Comparison of ENCODE assay signal across 8 cellular contexts in genomic region chr20:31502884-31503673, GRCh38. TPM values are rescaled to one million over a fixed set of nuclear protein-coding genes. Genes with fewer than 3 reads are reported as not detected.
A peak's percentile ranks its signal among the peaks of the same experiment; 100 is the strongest.
DNase-seq lines count a peak whose midpoint lies in the region; ATAC-seq and TF ChIP-seq lines count a peak whose summit lies in the region.
"Not testable (repeated sequence)": the region's sequence is repeated elsewhere in the genome, so short reads cannot be mapped to it uniquely, and the experiment has no call there.

No MANE protein-coding gene starts in this region.

- TF ChIP-seq EP300 in gastroesophageal sphincter (IDR thresholded peaks at IDR 0.05), result not testable (repeated sequence)

- not testable (repeated sequence) for H3K27ac ChIP-seq in SJSA1; gastroesophageal sphincter; osteoblast (ENCODE audit: low read depth, low read length); thoracic aorta

- ATAC-seq in gastroesophageal sphincter (peak; percentile 94), thoracic aorta (ENCODE audit: insufficient number of reproducible peaks, low FRiP score, low read depth) (peak; percentile 91)

- peak overlapping the region; percentile 11 for H2AFZ ChIP-seq in osteoblast (ENCODE audit: low read length)

- not testable (repeated sequence) for H3K4me3 ChIP-seq in HAP-1; MG63; SJSA1; gastroesophageal sphincter; osteoblast (ENCODE audit: insufficient read depth, low read length); thoracic aorta

- H3K36me3 ChIP-seq in HAP-1 (replicated peaks); MG63; SJSA1; gastroesophageal sphincter; osteoblast (ENCODE audit: insufficient read depth, low read length); thoracic aorta: not testable (repeated sequence)

- peak; percentile 54 for DNase-seq in GM04504 (ENCODE audit: low read depth)
- DNase-seq in HAP-1 (ENCODE audit: low spot score in 2 of 2), result peak; percentile 73 to 92
- DNase-seq in MG63, result peak; percentile 74
- peak; percentile 61 to 85 for DNase-seq in SJSA1 (ENCODE audit: low read depth in 1 of 2, low spot score in 2 of 2)
- DNase-seq in activated effector memory CD4-positive, alpha-beta T cell treated with anti-CD3 and anti-CD28 coated beads, Interleukin-2, amount 50 U/mL, for 16 hours, result peak; percentile 90
- peak; percentile 91 for DNase-seq in osteoblast (ENCODE audit: insufficient read length, low spot score, missing footprints)
- DNase-seq in thoracic aorta (ENCODE audit: low spot score), result peak; percentile 79

- not testable (repeated sequence) for H3K4me2 ChIP-seq in osteoblast (ENCODE audit: insufficient read depth, low read length)

- not testable (repeated sequence) for H3K9me3 ChIP-seq in HAP-1; MG63; SJSA1 (replicated peaks); gastroesophageal sphincter; osteoblast (ENCODE audit: low read depth, low read length); thoracic aorta

- H3K79me2 ChIP-seq in osteoblast (ENCODE audit: insufficient read depth, low read length), result not testable (repeated sequence)

- H4K20me1 ChIP-seq in osteoblast (ENCODE audit: insufficient read depth, low read length), result not testable (repeated sequence)

- 84 to 86% methylated on average over 4 of the region's 20 CpGs for WGBS in gastroesophageal sphincter (ENCODE audit: low coverage in 1 of 2), 2 donors

- not testable (repeated sequence) for H3K4me1 ChIP-seq in HAP-1; SJSA1 (replicated peaks); gastroesophageal sphincter; osteoblast (ENCODE audit: insufficient read depth, low read length); thoracic aorta (ENCODE audit: control insufficient read depth in 1 of 2, low read depth in 2 of 2)

- peak; percentile 95 to 98 (median 98) for TF ChIP-seq CTCF in gastroesophageal sphincter (IDR thresholded peaks at IDR 0.05)
- TF ChIP-seq CTCF in osteoblast (IDR thresholded peaks at IDR 0.05; ENCODE audit: extremely low read depth, low read depth, low read length), result peak; percentile 77
- TF ChIP-seq CTCF in thoracic aorta (IDR thresholded peaks at IDR 0.05), result peak; percentile 99

- not testable (repeated sequence) for TF ChIP-seq POLR2A in gastroesophageal sphincter (IDR thresholded peaks at IDR 0.05)

- H3K27me3 ChIP-seq in HAP-1 (ENCODE audit: low read depth); MG63; SJSA1 (replicated peaks); gastroesophageal sphincter; osteoblast (ENCODE audit: insufficient read depth, low read length); thoracic aorta (replicated peaks; ENCODE audit: insufficient read depth): not testable (repeated sequence)

- in situ Hi-C loops in HAP-1 (cut with MboI; ENCODE audit: low sequenced_read_pairs), result loop anchor here (10.0 kb wide), 1 partner anchor 188 kb away; no protein-coding TSS in a partner anchor

RNA-seq across cellular contexts. Expression of gene HM13, which starts 11.2 kb away (rescaled TPM):
- 115 and 155 TPM in 2 replicates for total RNA-seq in MG63 (2014; rRNA removed; shearing (Covaris generic); ENCODE audit: low replicate concordance)
- 28.2 and 68.1 TPM in 2 replicates for total RNA-seq in SJSA1 (2014; rRNA removed; shearing (Covaris generic))
- total RNA-seq in gastroesophageal sphincter (10 to 100 TPM; 39.1 to 55.9 (median 44.8) TPM), osteoblast (85.8 and 91.1 TPM in 2 replicates), thoracic aorta (10 to 100 TPM; 71.6 to 76.7 TPM)

RNA-seq across cellular contexts. Expression of gene REM1, which starts 28.0 kb away (rescaled TPM):
- not detected in 2 replicates for total RNA-seq in MG63 (2014; rRNA removed; shearing (Covaris generic); ENCODE audit: low replicate concordance)
- not detected in 2 replicates for total RNA-seq in SJSA1 (2014; rRNA removed; shearing (Covaris generic))
- total RNA-seq in gastroesophageal sphincter (1 to 10 TPM; 3.2 to 7.1 (median 5.4) TPM), osteoblast (0.29 TPM in 1 of 2 replicates, not detected in the other), thoracic aorta (1 to 10 TPM; 4.3 TPM)

RNA-seq across cellular contexts. Expression of gene DEFB124, which starts 28.2 kb away (rescaled TPM):
- total RNA-seq in MG63 (2014; rRNA removed; shearing (Covaris generic); ENCODE audit: low replicate concordance), result not detected in 2 replicates
- not detected in 2 replicates for total RNA-seq in SJSA1 (2014; rRNA removed; shearing (Covaris generic))
- 1 to 10 TPM in 1 of 4 donors, not detected in 3; 2.0 TPM for total RNA-seq in gastroesophageal sphincter
- not detected in 2 replicates for total RNA-seq in osteoblast
- not detected for total RNA-seq in thoracic aorta
